Comparison of ENCODE assay signal across 8 cellular contexts in the genomic region with DNA sequence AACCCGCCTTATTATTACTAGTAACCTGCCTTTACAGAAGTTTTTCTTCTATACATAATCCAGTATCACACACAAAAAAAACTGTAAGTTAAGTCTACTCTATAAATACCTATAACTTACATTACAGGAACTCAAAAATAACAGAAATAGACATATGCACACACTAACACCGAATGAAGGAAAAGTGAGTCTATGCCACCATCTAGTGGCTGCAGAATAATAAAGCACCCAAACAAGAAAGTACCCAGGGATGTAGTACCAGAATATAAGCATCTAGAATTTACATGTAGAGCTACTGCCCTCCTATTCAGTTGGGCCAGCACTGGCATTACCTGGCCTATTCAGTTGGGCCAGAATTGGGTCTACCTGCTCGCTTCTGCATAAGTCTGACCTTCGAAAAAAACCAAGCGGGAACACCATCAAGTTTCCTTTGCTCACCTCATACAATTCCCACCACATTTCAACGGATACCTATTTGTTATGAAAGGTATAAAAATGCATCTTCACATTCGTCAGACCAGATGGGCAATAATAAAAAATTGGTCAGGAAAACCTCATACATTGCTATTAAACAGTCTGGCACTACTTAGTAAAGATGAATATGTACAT. TPM values are rescaled to one million over a fixed set of nuclear protein-coding genes. Genes with fewer than 3 reads are reported as not detected.
DNase-seq lines count a peak whose midpoint lies in the region; ATAC-seq and TF ChIP-seq lines count a peak whose summit lies in the region.

No MANE protein-coding gene starts in this region.

- H3K27me3 Mint-ChIP-seq in CD14-positive monocyte (ENCODE audit: low read depth in 3 of 3) (no peaks in the 10 kb centered on the region), natural killer cell (ENCODE audit: low read depth in 2 of 2) (no peaks in the 10 kb centered on the region)
- no peaks in the 10 kb centered on the region for H3K27me3 Mint-ChIP-seq in effector memory CD8-positive, alpha-beta T cell

- peak; percentile 44 for DNase-seq in CD14-positive monocyte (ENCODE audit: low spot score)
- DNase-seq in NCI-H1092 (lab: John Stamatoyannopoulos, UW), result peak; percentile 22
- DNase-seq in SJCRH30, result peak; percentile 25 to 80
- peak; percentile 38 to 55 (median 41) for DNase-seq in effector memory CD8-positive, alpha-beta T cell
- DNase-seq in natural killer cell, result no peak
- no peak for DNase-seq in NK-92 (lab: John Stamatoyannopoulos, UW; ENCODE audit: unreplicated experiment)

- no peaks in the 10 kb centered on the region for H3K27me3 ChIP-seq in SJCRH30

- peak; percentile 43 for ATAC-seq in GM18502 (IDR thresholded peaks at IDR 0.05; ENCODE audit: poor library complexity, unreplicated experiment)
- peak; percentile 29 for ATAC-seq in HG02763 (IDR thresholded peaks at IDR 0.05; ENCODE audit: unreplicated experiment)
- peak; percentile 28 for ATAC-seq in effector memory CD8-positive, alpha-beta T cell (replicated peaks)
- peak; percentile 35 to 56 (median 37) for ATAC-seq in natural killer cell

- no peak overlapping the region for H3K4me3 ChIP-seq in SJCRH30

- H3K27ac ChIP-seq in SJCRH30, result no peak overlapping the region

- H3K27ac Mint-ChIP-seq in CD14-positive monocyte (no peak overlapping the region), natural killer cell (no peak overlapping the region)
- no peak overlapping the region for H3K27ac Mint-ChIP-seq in effector memory CD8-positive, alpha-beta T cell

- no peaks in the 10 kb centered on the region for H3K36me3 ChIP-seq in SJCRH30

- H3K9me3 Mint-ChIP-seq in CD14-positive monocyte, result no peaks in the 10 kb centered on the region
- no peaks in the 10 kb centered on the region for H3K9me3 Mint-ChIP-seq in effector memory CD8-positive, alpha-beta T cell
- no peaks in the 10 kb centered on the region for H3K9me3 Mint-ChIP-seq in natural killer cell

- H3K4me1 ChIP-seq in SJCRH30, result 0 out of 2 replicates have a peak, but pooled peaks cover 4% of the 10 kb centered on the region

- H3K9me3 ChIP-seq in SJCRH30 (replicated peaks), result no peaks in the 10 kb centered on the region

- intact Hi-C loops in CD14-positive monocyte (cut with micrococcal nuclease) (no loop called here), natural killer cell (cut with micrococcal nuclease) (loop anchor here (10.0 kb wide), 1 partner anchor 649 kb away; the partner anchor contains the start of gene SMC2)

- TF ChIP-seq CTCF in CD14-positive monocyte (IDR thresholded peaks at IDR 0.05) (peak; percentile 85), natural killer cell (IDR thresholded peaks at IDR 0.05) (peak; percentile 93)

- H3K36me3 Mint-ChIP-seq in CD14-positive monocyte, result no peaks in the 10 kb centered on the region
- peaks cover 12% of the 10 kb centered on the region for H3K36me3 Mint-ChIP-seq in effector memory CD8-positive, alpha-beta T cell (ENCODE audit: insufficient read depth)
- no peaks in the 10 kb centered on the region for H3K36me3 Mint-ChIP-seq in natural killer cell

- H3K4me3 Mint-ChIP-seq in CD14-positive monocyte (no peak overlapping the region), natural killer cell (no peak overlapping the region)
- no peak overlapping the region for H3K4me3 Mint-ChIP-seq in effector memory CD8-positive, alpha-beta T cell

- H3K4me1 Mint-ChIP-seq in CD14-positive monocyte (peaks cover 10% of the 10 kb centered on the region), natural killer cell (peaks cover 11 to 13% of the 10 kb centered on the region in 2 donors)
- H3K4me1 Mint-ChIP-seq in effector memory CD8-positive, alpha-beta T cell (ENCODE audit: low read depth in 2 of 2), result peaks cover 5 to 7% of the 10 kb centered on the region in 2 donors

RNA-seq across cellular contexts. Expression of gene NIPSNAP3A, which starts 4.0 kb away (rescaled TPM):
- 100 to 1,000 TPM in 1 of 2 donors, 10 to 100 TPM in 1; 97.8 to 103 TPM for polyA plus RNA-seq in CD14-positive monocyte
- 25.3 and 27.8 TPM in 2 replicates for total RNA-seq in SJCRH30 (2014; rRNA removed; shearing (Covaris generic))
- total RNA-seq in natural killer cell, result 10 to 100 TPM in 1 of 3 donors, 1 to 10 TPM in 2; 9.0 to 11.2 (median 9.8) TPM

RNA-seq across cellular contexts. Expression of gene NIPSNAP3B, which starts 20.4 kb away (rescaled TPM):
- under 1 TPM; 0.61 to 0.72 TPM for polyA plus RNA-seq in CD14-positive monocyte
- total RNA-seq in SJCRH30 (2014; rRNA removed; shearing (Covaris generic)), result 0.36 and 0.48 TPM in 2 replicates
- total RNA-seq in natural killer cell, result 1 to 10 TPM in 1 of 3 donors, under 1 TPM in 2; 0.78 to 1.1 (median 0.79) TPM

RNA-seq across cellular contexts. Expression of gene OR13D1, which starts 49.2 kb away (rescaled TPM):
- not detected for polyA plus RNA-seq in CD14-positive monocyte
- not detected in 2 replicates for total RNA-seq in SJCRH30 (2014; rRNA removed; shearing (Covaris generic))
- total RNA-seq in natural killer cell, result not detected

Comparison
In these comparisons a context has a peak if more than half of its experiments do, and no peak if none do; other contexts are left out.
1. DNase-seq: peak in CD14-positive monocyte (single experiment), NCI-H1092 (single experiment), SJCRH30 (2 of 2) and effector memory CD8-positive, alpha-beta T cell (3 of 3); none in natural killer cell (single experiment) and NK-92 (single experiment).
2. Peak in every context shown above with its lines, with median percentiles within 50 percentile points of each other: ATAC-seq.